ENCODE assay signal across 10 cellular contexts in the genomic region with DNA sequence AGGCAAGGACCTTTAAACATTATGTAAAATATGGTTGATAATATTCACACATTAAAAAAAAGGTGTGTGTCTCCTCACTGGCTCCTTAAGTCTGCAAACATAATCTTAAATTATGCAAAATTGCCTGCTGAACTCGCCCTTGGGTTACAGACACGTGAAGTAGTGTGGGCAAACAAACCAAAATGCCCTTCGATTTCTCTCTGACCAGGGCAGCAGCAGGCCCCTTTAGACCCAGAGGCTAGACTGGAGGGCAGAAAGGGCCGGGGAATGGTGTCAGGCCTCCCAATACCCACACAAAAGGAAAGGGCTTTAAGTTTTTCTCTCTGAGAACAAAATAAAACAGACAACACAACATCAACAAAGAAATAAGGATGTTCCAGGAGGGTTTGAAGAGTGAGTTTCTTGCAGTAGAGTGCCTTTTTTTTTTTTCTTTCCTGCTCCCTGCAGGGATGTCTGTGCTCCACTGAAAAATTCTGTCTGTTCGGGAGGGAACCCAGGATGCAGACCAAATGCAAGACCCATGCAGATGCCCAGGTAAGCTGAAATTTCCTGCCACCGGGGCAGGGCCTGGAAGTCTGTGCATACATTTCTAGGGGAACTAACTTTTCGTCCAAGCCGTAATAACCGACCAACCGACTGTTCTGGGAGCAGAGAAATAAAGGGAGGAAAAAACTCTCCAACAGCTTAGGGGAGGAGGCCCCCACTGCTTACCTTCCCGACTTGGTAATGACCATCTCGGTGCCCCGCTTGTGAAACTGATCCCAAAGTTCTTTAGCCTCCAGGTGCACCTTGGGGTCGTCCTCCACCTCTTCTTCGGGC. TPM values are rescaled to one million over a fixed set of nuclear protein-coding genes. Genes with fewer than 3 reads are reported as not detected.
A peak's percentile ranks its signal among the peaks of the same experiment; 100 is the strongest.
DNase-seq lines count a peak whose midpoint lies in the region; ATAC-seq and TF ChIP-seq lines count a peak whose summit lies in the region.
"Had no signal": no experiment of that assay in that cellular context is flagged by ENCODE, and none has a peak within 500 bp of the region (broad histone marks: within the 10 kb centered on the region; RNA-seq: fewer than 3 reads in every experiment).

No MANE protein-coding gene starts in this region.

- peaks cover 28% of the 10 kb centered on the region for H3K4me1 ChIP-seq in ES-I3 (ENCODE audit: insufficient read depth, low read length)
- H3K4me1 ChIP-seq in sigmoid colon = peaks cover 0 to 28% (median 21%) of the 10 kb centered on the region in 4 donors

- intact Hi-C loops in sigmoid colon (cut with DNase I) = loop anchor here (5.0 kb wide), 4 partner anchors 530 to 1070 kb away; a partner anchor contains a TSS

- no peaks in the 10 kb centered on the region for H3K9me3 ChIP-seq in ES-I3 (ENCODE audit: control insufficient read depth, insufficient read depth, low read length)
- no peaks in the 10 kb centered on the region for H3K9me3 ChIP-seq in sigmoid colon

- CTCF ChIA-PET in T-cell (lab: Charles Lee) = no interaction called here

- no peaks in the 10 kb centered on the region for H3K9me3 Mint-ChIP-seq in T-cell
- peaks cover 13% of the 10 kb centered on the region for H3K9me3 Mint-ChIP-seq in glutamatergic neuron (ENCODE audit: unreplicated experiment)

- H3K27me3 Mint-ChIP-seq in T-cell (peaks cover 78 to 94% of the 10 kb centered on the region in 2 donors), glutamatergic neuron (ENCODE audit: unreplicated experiment) (peaks cover 58% of the 10 kb centered on the region)

- ATAC-seq in T-cell (replicated peaks in 1 of 4) = no peak
- no peak for ATAC-seq in HG03571 (IDR thresholded peaks at IDR 0.05; ENCODE audit: unreplicated experiment)
- no peak for ATAC-seq in GM21367 (IDR thresholded peaks at IDR 0.05; ENCODE audit: unreplicated experiment)
- ATAC-seq in HG03520 (IDR thresholded peaks at IDR 0.05; ENCODE audit: unreplicated experiment) = no peak

- H3K27me3 ChIP-seq in sigmoid colon = peaks cover 10 to 27% (median 13%) of the 10 kb centered on the region in 3 donors

- H3K4me1 Mint-ChIP-seq in T-cell = peaks cover 40 to 43% (median 41%) of the 10 kb centered on the region in 3 donors
- peaks cover 9% of the 10 kb centered on the region for H3K4me1 Mint-ChIP-seq in glutamatergic neuron (ENCODE audit: low read depth, unreplicated experiment)

- no peak for TF ChIP-seq CTCF in glutamatergic neuron (IDR thresholded peaks at IDR 0.05; ENCODE audit: partially characterized antibody, unreplicated experiment)
- TF ChIP-seq CTCF in sigmoid colon (IDR thresholded peaks at IDR 0.05) = no peak

- peak overlapping the region; percentile 52 to 60 (median 55) for H3K4me3 ChIP-seq in sigmoid colon

- H3K36me3 Mint-ChIP-seq in T-cell = no peaks in the 10 kb centered on the region
- H3K36me3 Mint-ChIP-seq in glutamatergic neuron (ENCODE audit: unreplicated experiment) = no peaks in the 10 kb centered on the region

- no peak for DNase-seq in T-cell
- DNase-seq in glutamatergic neuron = no peak
- DNase-seq in sigmoid colon = no peak
- no peak for DNase-seq in nucleus accumbens (lab: John Stamatoyannopoulos, UW)
- DNase-seq: activated CD4-positive, alpha-beta T cell treated with anti-CD3 and anti-CD28 coated beads, Interleukin-2, amount 10 ng/mL, durations not matched to agents 7 days and 5 days had no signal

- no peak for TF ChIP-seq EP300 in sigmoid colon (IDR thresholded peaks at IDR 0.05)

- H3K36me3 ChIP-seq in ES-I3 (ENCODE audit: insufficient read depth, low read length) = no peaks in the 10 kb centered on the region
- no peaks in the 10 kb centered on the region for H3K36me3 ChIP-seq in sigmoid colon

- TF ChIP-seq POLR2A in sigmoid colon (IDR thresholded peaks at IDR 0.05) = no peak

- H3K9ac ChIP-seq in ES-I3 (ENCODE audit: low read depth, low read length) = peak overlapping the region; percentile 73; the same call in 1 of the 2 replicates

- no peak overlapping the region for H3K27ac Mint-ChIP-seq in T-cell
- H3K27ac Mint-ChIP-seq in glutamatergic neuron (ENCODE audit: unreplicated experiment) = no peak overlapping the region
- H3K27ac Mint-ChIP-seq: IgD-negative memory B cell had no signal

- peak overlapping the region; percentile 78 to 89 (median 84) for H3K27ac ChIP-seq in sigmoid colon

- peak overlapping the region; percentile 13 to 93 (median 31) for H3K4me3 Mint-ChIP-seq in T-cell
- peak overlapping the region; percentile 80 for H3K4me3 Mint-ChIP-seq in glutamatergic neuron (ENCODE audit: unreplicated experiment)

- WGBS in sigmoid colon, 2 donors = 4 to 18% methylated on average over 15 of the region's 15 CpGs

- POLR2A ChIA-PET in T-cell (lab: Charles Lee) = no interaction called here

RNA-seq across cellular contexts. Expression of a gene that starts 1.7 kb away (rescaled TPM):
- total RNA-seq in T-cell = under 1 TPM in 3 of 5 donors, not detected in 2; 0.26 to 0.44 (median 0.41) TPM
- total RNA-seq in glutamatergic neuron (ENCODE audit: unreplicated experiment) = 3.0 TPM
- 1 to 10 TPM; 6.2 to 9.7 (median 7.6) TPM for total RNA-seq in sigmoid colon
- polyA plus RNA-seq in sigmoid colon = 1 to 10 TPM; 2.3 to 5.3 (median 2.4) TPM
- total RNA-seq: activated CD4-positive, alpha-beta T cell treated with anti-CD3 and anti-CD28 coated beads, Interleukin-2, amount 10 ng/mL, durations not matched to agents 7 days and 5 days had no signal
- polyA plus RNA-seq: IgD-negative memory B cell had no signal
